Comparison of ENCODE assay signal across 7 cellular contexts in the genomic region with DNA sequence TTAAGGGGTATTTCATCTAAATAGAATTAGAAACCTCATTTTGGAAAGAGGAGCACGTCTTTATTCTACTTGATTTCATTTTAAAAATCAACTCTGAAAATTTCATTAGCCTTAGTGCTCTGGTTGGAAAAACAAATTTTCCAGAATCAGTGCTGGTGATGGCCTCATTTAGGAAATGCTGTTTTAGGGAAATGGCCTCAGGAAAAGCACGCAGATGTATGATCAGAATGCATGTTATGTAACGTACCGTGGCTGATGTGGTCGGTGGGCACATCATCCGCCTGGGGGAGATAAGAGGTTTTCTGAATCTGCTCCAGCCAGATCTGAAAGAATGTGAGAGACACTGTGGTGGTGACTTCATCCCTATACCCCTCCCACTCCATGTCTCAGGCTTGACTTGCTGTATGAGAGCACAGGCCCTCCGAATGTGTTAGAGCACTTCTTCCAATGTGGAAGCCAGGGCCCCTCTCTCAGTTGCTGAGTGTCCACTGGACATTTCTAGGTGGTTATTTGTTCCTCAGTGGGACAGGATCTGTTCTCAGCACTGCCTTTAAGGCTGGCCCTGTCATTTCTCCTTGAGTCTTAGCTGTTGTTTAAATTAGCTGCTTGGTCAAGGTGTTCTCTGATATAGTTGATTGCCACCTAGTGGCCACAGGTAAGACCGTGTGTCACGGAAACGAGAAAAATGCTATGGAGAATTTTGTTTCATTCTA.
DNase-seq lines count a peak whose midpoint lies in the region; ATAC-seq, FAIRE-seq and TF ChIP-seq lines count a peak whose summit lies in the region.

No MANE protein-coding gene starts in this region.

- TF ChIP-seq CTCF in IMR-90 (conservative IDR thresholded peaks at IDR 0.05; ENCODE audit: low read depth, low read length) = peak; percentile 63
- peak; percentile 69 for TF ChIP-seq CTCF in astrocyte of the spinal cord (IDR thresholded peaks at IDR 0.05; ENCODE audit: low read depth, low read length)

- no peak overlapping the region for H2BK15ac ChIP-seq in IMR-90 (ENCODE audit: low read depth, low read length)

- peak; percentile 68 for TF ChIP-seq RAD21 in IMR-90 (IDR thresholded peaks at IDR 0.05; ENCODE audit: low read length)

- H3K23ac ChIP-seq in IMR-90 (ENCODE audit: low read depth, low read length) = no peak overlapping the region

- H3K18ac ChIP-seq in IMR-90 (ENCODE audit: low read depth, low read length) = no peak overlapping the region

- peaks cover 2% of the 10 kb centered on the region; the same call in 1 of the 2 replicates for H3K4me1 ChIP-seq in IMR-90 (ENCODE audit: control insufficient read depth, insufficient read depth, low read length)
- peaks cover 13% of the 10 kb centered on the region for H3K4me1 ChIP-seq in SJSA1 (replicated peaks)

- dilution Hi-C loops in IMR-90 (cut with HindIII; ENCODE audit: low sequenced_read_pairs, unreplicated experiment) = no loop called here

- H4K5ac ChIP-seq in IMR-90 (ENCODE audit: low read depth, low read length) = no peak overlapping the region

- H3K9me1 ChIP-seq in IMR-90 (ENCODE audit: insufficient read depth, low read length) = no peaks in the 10 kb centered on the region

- no peak overlapping the region for H2BK5ac ChIP-seq in IMR-90 (ENCODE audit: low read depth, low read length, poor library complexity, severe bottlenecking)

- DNase-seq in G401 (ENCODE audit: low spot score) (peak; percentile 88), IMR-90 (peak; percentile 73), SJSA1 (ENCODE audit: low read depth in 1 of 2, low spot score in 2 of 2) (peak; percentile 72 to 93), astrocyte of the spinal cord (ENCODE audit: low read depth, low spot score) (peak; percentile 75)
- DNase-seq in stimulated activated CD4-positive, alpha-beta T cell treated with anti-CD3 and anti-CD28 coated beads, Interleukin-2, amount 100 ng/mL, for 24 hours = peak; percentile 20 to 34

- peak; percentile 95 for FAIRE-seq in islet of Langerhans (lab: Jason Lieb, UNC)

- TF ChIP-seq POLR2A in IMR-90 (IDR thresholded peaks at IDR 0.05; ENCODE audit: low read depth, low read length) = no peak

- peaks cover 24% of the 10 kb centered on the region for H3K27me3 ChIP-seq in IMR-90 (ENCODE audit: control insufficient read depth, insufficient read depth, low read length)
- H3K27me3 ChIP-seq in SJSA1 (replicated peaks) = no peaks in the 10 kb centered on the region

- H2AK5ac ChIP-seq in IMR-90 (ENCODE audit: low read depth, low read length) = no peak overlapping the region

- H2BK20ac ChIP-seq in IMR-90 (ENCODE audit: low read depth, low read length) = no peak overlapping the region

- H3K36me3 ChIP-seq in IMR-90 (ENCODE audit: control insufficient read depth, insufficient read depth, low read length) (no peaks in the 10 kb centered on the region), SJSA1 (no peaks in the 10 kb centered on the region)

- ATAC-seq in GM21526 (IDR thresholded peaks at IDR 0.05; ENCODE audit: low FRiP score, unreplicated experiment) = peak; percentile 68
- peak; percentile 74 for ATAC-seq in IMR-90 (ENCODE audit: low read depth)

- intact Hi-C loops in IMR-90 (cut with micrococcal nuclease) = loop anchor here (1.0 to 2.0 kb wide), 2 partner anchors 96 to 149 kb away; partner anchors contain the start of gene ARHGAP26

- no peak overlapping the region for H4K8ac ChIP-seq in IMR-90 (ENCODE audit: low read depth in 2 of 2, low read length in 2 of 2)

- H2BK120ac ChIP-seq in IMR-90 (ENCODE audit: low read depth, low read length) = no peak overlapping the region

- in situ Hi-C loops in G401 (cut with HindIII; ENCODE audit: low sequenced_read_pairs) = no loop called here
- in situ Hi-C loops in IMR-90 (cut with MboI; ENCODE audit: low sequenced_read_pairs) = no loop called here
- in situ Hi-C loops in astrocyte of the spinal cord (cut with HindIII; ENCODE audit: low sequenced_read_pairs) = no loop called here

- no peaks in the 10 kb centered on the region for H3K79me1 ChIP-seq in IMR-90 (ENCODE audit: low read depth in 1 of 2, low read length in 2 of 2)

- H4K91ac ChIP-seq in IMR-90 (ENCODE audit: insufficient read depth, low read depth, low read length) = no peak overlapping the region

- H3K4ac ChIP-seq in IMR-90 (ENCODE audit: low read depth, low read length) = no peak overlapping the region

- H3K4me2 ChIP-seq in IMR-90 (ENCODE audit: low read depth, low read length) = no peak overlapping the region

- WGBS in IMR-90 (ENCODE audit: extremely low coverage in 2 of 2, insufficient read length in 1 of 2), 2 experiments = 34% methylated on average over 4 of the region's 10 CpGs; no CpG with 5 or more reads in 1 of the 2 experiments

- POLR2A ChIA-PET in IMR-90 (lab: Charles Lee; ENCODE audit: unreplicated experiment) = interaction anchor here (0.5 kb wide), 1 partner anchor 113 kb away, joined by 3 read pairs; no protein-coding TSS in a partner anchor

- peak overlapping the region; percentile 68 for H2AFZ ChIP-seq in IMR-90 (replicated peaks; ENCODE audit: low read length, poor library complexity)

- no peak overlapping the region for H3K27ac ChIP-seq in IMR-90 (ENCODE audit: insufficient read depth, low read length)
- H3K27ac ChIP-seq in SJSA1 = no peak overlapping the region

- H3K4me3 ChIP-seq in IMR-90 (ENCODE audit: insufficient read depth, low read depth, low read length) (no peak overlapping the region), SJSA1 (no peak overlapping the region), astrocyte of the spinal cord (ENCODE audit: low read depth, low read length) (no peak overlapping the region)

- no peak overlapping the region for H3K14ac ChIP-seq in IMR-90 (replicated peaks; ENCODE audit: low read depth, low read length)

- H3K9ac ChIP-seq in IMR-90 (ENCODE audit: low read depth, low read length) = no peak overlapping the region

- no peak overlapping the region for H2AK9ac ChIP-seq in IMR-90 (replicated peaks; ENCODE audit: low read depth, low read length, poor library complexity)

- no TSS peak for BruUV-seq in IMR-90 (replicated peaks; lab: Mats Ljungman, UMichigan)

- H4K20me1 ChIP-seq in IMR-90 (ENCODE audit: insufficient read depth, low read length) = no peaks in the 10 kb centered on the region

- CTCF ChIA-PET in IMR-90 (lab: Yijun Ruan, JAX) = interaction anchor here (0.6 to 1.6 kb wide), 9 partner anchors 11 to 167 kb away, joined by 3 to 7 read pairs (median 3); partner anchors contain the start of gene ARHGAP26

- no peak overlapping the region for H3K56ac ChIP-seq in IMR-90 (ENCODE audit: extremely low read depth, insufficient read depth, low read length)

- H3K9me3 ChIP-seq in IMR-90 (ENCODE audit: control insufficient read depth, insufficient read depth, low read length) = no peaks in the 10 kb centered on the region
- H3K9me3 ChIP-seq in SJSA1 (replicated peaks) = no peaks in the 10 kb centered on the region

TF ChIP-seq in IMR-90, 13 proteins besides CTCF, POLR2A, EP300 and RAD21:
- no peak for TF ChIP-seq USF2 (IDR thresholded peaks at IDR 0.05; ENCODE audit: low read depth, low read length)
- peak; percentile 85 for TF ChIP-seq SMC3 (IDR thresholded peaks at IDR 0.05; ENCODE audit: low read depth, low read length)

Comparison
In these comparisons a context has a peak if more than half of its experiments do, and no peak if none do; other contexts are left out.
1. DNase-seq: peak in every context shown above with its lines; median percentile 88 in G401; 82 in SJSA1; 75 in astrocyte of the spinal cord; 73 in IMR-90; 27 in stimulated activated CD4-positive, alpha-beta T cell treated with anti-CD3 and anti-CD28 coated beads, Interleukin-2, amount 100 ng/mL, for 24 hours.